Comparison of ENCODE assay signal across 2 cellular contexts in genomic region chr3:23938657-23939056, GRCh38.
A peak's percentile ranks its signal among the peaks of the same experiment; 100 is the strongest.
TF ChIP-seq lines count a peak whose summit lies in the region.

No MANE protein-coding gene starts in this region.

TF ChIP-seq in HepG2, 621 proteins besides CTCF, POLR2A, EP300 and RAD21:
- TF ChIP-seq ZNF644 (CRISPR knock-in tag; IDR thresholded peaks at IDR 0.05; ENCODE audit: low read depth) (0 out of 2 replicates have a peak, but pooled peaks have one; percentile 39), KMT2A (CRISPR knock-in tag; IDR thresholded peaks at IDR 0.05) (no peak), ATF3 (CRISPR knock-in tag; IDR thresholded peaks at IDR 0.05) (no peak), CEBPB (IDR thresholded peaks at IDR 0.05; ENCODE audit: borderline replicate concordance, low read depth, low read length) (peak; percentile 21; the same call in 1 of the 2 replicates)

TF ChIP-seq in WTC11, 78 proteins besides CTCF, POLR2A, EP300 and RAD21:
- no peak for TF ChIP-seq TEAD1 (CRISPR knock-in tag; IDR thresholded peaks at IDR 0.05)
- 0 out of 2 replicates have a peak, but pooled peaks have one; percentile 20 for TF ChIP-seq GABPB1 (CRISPR knock-in tag; IDR thresholded peaks at IDR 0.05)
